ENCODE assay signal across 8 cellular contexts in genomic region chr13:30394798-30395191, GRCh38. TPM values are rescaled to one million over a fixed set of nuclear protein-coding genes. Genes with fewer than 3 reads are reported as not detected.
DNase-seq lines count a peak whose midpoint lies in the region; ATAC-seq and TF ChIP-seq lines count a peak whose summit lies in the region.

No MANE protein-coding gene starts in this region.

- H3K4me1 Mint-ChIP-seq in Caco-2 (ENCODE audit: low read depth, unreplicated experiment) (peaks cover 3% of the 10 kb centered on the region), type B pancreatic cell (ENCODE audit: unreplicated experiment) (peaks cover 23% of the 10 kb centered on the region)

- H3K36me3 Mint-ChIP-seq in Caco-2 (ENCODE audit: insufficient read depth, unreplicated experiment) (no peaks in the 10 kb centered on the region), type B pancreatic cell (no peaks in the 10 kb centered on the region)

- in situ Hi-C loops in KBM-7 (cut with MboI; ENCODE audit: low pct_unique_long_range_greater_than_20kb, low sequenced_read_pairs) (no loop called here), brain microvascular endothelial cell (cut with HindIII; ENCODE audit: low pct_ligation_motif_present, low sequenced_read_pairs) (no loop called here)

- ATAC-seq in GM21526 (IDR thresholded peaks at IDR 0.05; ENCODE audit: low FRiP score, unreplicated experiment), result peak; percentile 49

- H3K27me3 ChIP-seq in Caco-2 (replicated peaks; ENCODE audit: control insufficient read depth, insufficient read depth, low read length), result no peaks in the 10 kb centered on the region
- no peaks in the 10 kb centered on the region for H3K27me3 ChIP-seq in brain microvascular endothelial cell (replicated peaks)

- H3K4me3 Mint-ChIP-seq in Caco-2 (ENCODE audit: unreplicated experiment) (peak overlapping the region; percentile 93), type B pancreatic cell (peak overlapping the region; percentile 95)

- intact Hi-C loops in Caco-2 (cut with micrococcal nuclease; ENCODE audit: unreplicated experiment), result loop anchor here (1.0 kb wide), 2 partner anchors 27 to 72 kb away; no protein-coding TSS in a partner anchor

- peak overlapping the region; percentile 92 for H3K27ac Mint-ChIP-seq in Caco-2 (ENCODE audit: unreplicated experiment)
- H3K27ac Mint-ChIP-seq in type B pancreatic cell, result peak overlapping the region; percentile 96

- no peak for TF ChIP-seq CTCF in Caco-2 (IDR thresholded peaks at IDR 0.05; ENCODE audit: insufficient read depth in 1 of 2, low read depth in 1 of 2, low read length in 1 of 2, severe bottlenecking in 1 of 2, unreplicated experiment in 1 of 2)
- TF ChIP-seq CTCF in brain microvascular endothelial cell (IDR thresholded peaks at IDR 0.05; ENCODE audit: low read depth, low read length, missing control alignments), result no peak
- no peak for TF ChIP-seq CTCF in type B pancreatic cell (conservative IDR thresholded peaks at IDR 0.05)

- DNase-seq in Caco-2 (no peak), KBM-7 (peak; percentile 37), brain microvascular endothelial cell (no peak), medulla oblongata (ENCODE audit: extremely low spot score) (peak; percentile 53), type B pancreatic cell (ENCODE audit: extremely low spot score, unreplicated experiment) (no peak), mesenteric fat pad (ENCODE audit: low spot score) (no peak)
- no peak for DNase-seq in stimulated activated CD4-positive, alpha-beta T cell treated with anti-CD3 and anti-CD28 coated beads, Interleukin-4, amount 100 ng/mL, for 4 hours

- no TSS peak for BruUV-seq in Caco-2 (replicated peaks; lab: Mats Ljungman, UMichigan)

- CTCF ChIA-PET in Caco-2 (lab: Charles Lee), result interaction anchor here (1.1 kb wide), 1 partner anchor 262 kb away, joined by 3 read pairs; no protein-coding TSS in a partner anchor

- no peaks in the 10 kb centered on the region for H3K9me3 Mint-ChIP-seq in Caco-2 (ENCODE audit: unreplicated experiment)
- no peaks in the 10 kb centered on the region for H3K9me3 Mint-ChIP-seq in type B pancreatic cell

- peaks cover 13% of the 10 kb centered on the region for H3K4me1 ChIP-seq in Caco-2

- POLR2A ChIA-PET in Caco-2 (lab: Charles Lee), result interaction anchor here (0.6 to 1.0 kb wide), 2 partner anchors 13 to 27 kb away, joined by 5 read pairs; partner anchors contain the start of gene UBE2L5

- no peaks in the 10 kb centered on the region for H3K27me3 Mint-ChIP-seq in Caco-2 (ENCODE audit: insufficient read depth, unreplicated experiment)
- peaks cover 20% of the 10 kb centered on the region for H3K27me3 Mint-ChIP-seq in type B pancreatic cell

- H3K9me3 ChIP-seq in Caco-2, result no peaks in the 10 kb centered on the region

- H3K36me3 ChIP-seq in Caco-2 (ENCODE audit: control insufficient read depth, insufficient read depth, low read length), result no peaks in the 10 kb centered on the region
- no peaks in the 10 kb centered on the region for H3K36me3 ChIP-seq in brain microvascular endothelial cell (replicated peaks)

- H3K4me3 ChIP-seq in Caco-2 (ENCODE audit: low read depth, low read length) (peak overlapping the region; percentile 45), brain microvascular endothelial cell (ENCODE audit: low read depth, low read length) (peak overlapping the region; percentile 67)

- H3K27ac ChIP-seq in brain microvascular endothelial cell, result peak overlapping the region; percentile 56

RNA-seq across cellular contexts. Expression of gene UBE2L5, which starts 27.5 kb away (rescaled TPM):
- total RNA-seq in Caco-2 (2022) (not detected in 2 replicates), type B pancreatic cell (ENCODE audit: low replicate concordance) (not detected in 2 replicates), mesenteric fat pad (0.26 TPM)

Comparison
In these comparisons a context has a peak if more than half of its experiments do, and no peak if none do; other contexts are left out.
1. DNase-seq: peak in KBM-7 (single experiment) and medulla oblongata (single experiment); none in Caco-2 (0 of 2), brain microvascular endothelial cell (single experiment), type B pancreatic cell (single experiment), mesenteric fat pad (single experiment) and stimulated activated CD4-positive, alpha-beta T cell treated with anti-CD3 and anti-CD28 coated beads, Interleukin-4, amount 100 ng/mL, for 4 hours (0 of 2).